In the genomic region with DNA sequence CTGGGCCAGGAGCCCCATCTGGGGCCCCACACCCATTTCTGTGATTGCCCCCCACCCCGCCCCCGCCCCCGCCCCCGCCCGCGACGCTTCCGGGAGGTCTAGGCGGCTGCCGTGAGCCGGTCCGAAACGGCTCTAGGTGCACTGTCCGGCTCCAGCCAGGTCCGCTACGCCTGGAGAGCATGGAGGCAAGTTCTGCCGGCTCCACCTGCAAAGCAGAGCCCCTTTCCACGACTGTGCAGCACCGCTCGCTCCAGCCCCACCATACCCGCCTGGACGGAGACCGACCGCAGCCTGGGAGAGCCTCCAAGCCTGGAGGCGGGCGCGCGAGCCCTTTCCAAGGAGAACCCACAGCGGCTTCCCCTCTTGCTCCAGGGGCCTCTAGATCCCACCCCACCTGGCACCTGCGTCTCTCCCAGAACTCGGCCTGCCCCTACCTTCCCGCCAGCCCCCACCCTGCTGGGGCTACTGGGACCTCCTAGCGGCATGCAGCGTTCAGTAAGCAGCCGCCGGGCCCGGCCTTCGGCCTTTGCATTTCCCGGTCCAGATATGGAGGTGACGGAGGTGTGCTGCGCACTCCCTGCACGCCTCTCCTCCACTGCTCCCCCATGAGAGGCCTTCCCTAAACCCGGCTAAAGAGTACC, we compare ENCODE assay signal across 8 cellular contexts.
DNase-seq lines count a peak whose midpoint lies in the region; ATAC-seq and TF ChIP-seq lines count a peak whose summit lies in the region.

No MANE protein-coding gene starts in this region.

- H3K36me3 ChIP-seq in endodermal cell (ENCODE audit: control insufficient read depth, insufficient read depth, low read length) (no peaks in the 10 kb centered on the region), neuron (ENCODE audit: insufficient read depth, low read length) (no peaks in the 10 kb centered on the region)

- TF ChIP-seq CTCF in NB4 (IDR thresholded peaks at IDR 0.05; ENCODE audit: low read depth, low read length) (no peak), endodermal cell (conservative IDR thresholded peaks at IDR 0.05) (peak; percentile 14)

- H3K4me1 Mint-ChIP-seq in endodermal cell = peaks cover 12% of the 10 kb centered on the region

- peaks cover 33% of the 10 kb centered on the region for H3K27me3 ChIP-seq in endodermal cell (ENCODE audit: control insufficient read depth, insufficient read depth, low read length, poor library complexity, severe bottlenecking)
- peaks cover 29% of the 10 kb centered on the region for H3K27me3 ChIP-seq in neuron (ENCODE audit: insufficient read depth, low read length)

- H3K27ac ChIP-seq in endodermal cell (ENCODE audit: low read depth, low read length) = no peak overlapping the region

- H3K9me3 Mint-ChIP-seq in endodermal cell = peaks cover 15% of the 10 kb centered on the region

- no peak overlapping the region for H3K9ac ChIP-seq in endodermal cell (ENCODE audit: extremely low read depth, low read length, poor library complexity, severe bottlenecking)

- peak; percentile 36 for ATAC-seq in GM21526 (IDR thresholded peaks at IDR 0.05; ENCODE audit: low FRiP score, unreplicated experiment)

- WGBS in endodermal cell (ENCODE audit: insufficient coverage in 1 of 2, insufficient read length in 1 of 2), 2 experiments = 9% methylated on average over 37 of the region's 43 CpGs; no CpG with 5 or more reads in 1 of the 2 experiments

- no peaks in the 10 kb centered on the region for H3K4me1 ChIP-seq in endodermal cell (ENCODE audit: control insufficient read depth, insufficient read depth, low read length)
- H3K4me1 ChIP-seq in neuron (ENCODE audit: insufficient read depth, low read length) = peaks cover 11% of the 10 kb centered on the region

- no peak overlapping the region for H2AFZ ChIP-seq in neuron (ENCODE audit: low read depth, low read length)

- TF ChIP-seq POLR2A in NB4 (IDR thresholded peaks at IDR 0.05; ENCODE audit: extremely low read depth, insufficient read length) = no peak

- H3K9me3 ChIP-seq in endodermal cell (ENCODE audit: control insufficient read depth, low read length) (peaks cover 12% of the 10 kb centered on the region), neuron (ENCODE audit: low read length) (peaks cover 5% of the 10 kb centered on the region)

- peak overlapping the region; percentile 64 for H3K4me3 Mint-ChIP-seq in endodermal cell

- DNase-seq in D341Med (ENCODE audit: low spot score) = peak; percentile 26
- peak; percentile 37 for DNase-seq in NB4 (ENCODE audit: low read depth)
- peak; percentile 76 for DNase-seq in endodermal cell
- no peak for DNase-seq in AG08396 (ENCODE audit: low spot score)
- no peak for DNase-seq in DMS 273 treated with DMSO at 0.1 percent for 48 hours (lab: John Stamatoyannopoulos, UW)
- DNase-seq in foreskin melanocyte = no peak

- H3K27ac Mint-ChIP-seq in endodermal cell = no peak overlapping the region

- H3K4me3 ChIP-seq in NB4 (ENCODE audit: low read depth, low read length) (peak overlapping the region; percentile 51), endodermal cell (ENCODE audit: low read length) (peak overlapping the region; percentile 68), neuron (ENCODE audit: low read length) (peak overlapping the region; percentile 21)

- peaks cover 2% of the 10 kb centered on the region for H3K36me3 Mint-ChIP-seq in endodermal cell (ENCODE audit: low read depth)

- H3K27me3 Mint-ChIP-seq in endodermal cell (ENCODE audit: insufficient read depth) = peaks cover 31% of the 10 kb centered on the region

Comparison
In these comparisons a context has a peak if more than half of its experiments do, and no peak if none do; other contexts are left out.
1. DNase-seq: peak in D341Med (single experiment), NB4 (single experiment) and endodermal cell (single experiment); none in AG08396 (single experiment), DMS 273 treated with DMSO at 0.1 percent for 48 hours (single experiment) and foreskin melanocyte (single experiment).
2. Peak in every context shown above with its lines, with median percentiles within 50 percentile points of each other: H3K4me3 ChIP-seq.